In the genomic region with DNA sequence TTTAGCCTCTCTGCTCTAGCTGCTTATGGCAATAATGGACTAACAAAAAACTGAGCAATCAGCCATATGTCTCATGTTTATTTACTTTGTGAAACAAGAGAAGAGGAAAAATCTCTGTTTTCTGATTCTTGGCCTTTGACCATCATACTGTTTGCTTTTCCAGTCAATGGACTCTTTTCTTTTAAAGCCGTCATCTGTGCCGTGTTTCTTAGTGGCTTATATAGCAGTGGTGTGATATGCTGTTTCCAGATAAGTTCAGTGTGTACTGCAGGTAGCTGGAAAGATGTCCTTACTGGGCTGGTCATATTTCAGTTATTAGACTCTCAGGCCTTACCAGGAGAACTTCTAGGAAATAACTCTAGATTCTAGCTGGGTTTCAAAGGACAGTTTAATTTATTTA, we compare ENCODE assay signal across 1 cellular context.
TF ChIP-seq lines count a peak whose summit lies in the region.

No MANE protein-coding gene starts in this region.

TF ChIP-seq in HepG2, 621 proteins besides CTCF, POLR2A, EP300 and RAD21 (continued from another document and continues in another):
- TF ChIP-seq SNAI1 (CRISPR knock-in tag; IDR thresholded peaks at IDR 0.05; ENCODE audit: borderline replicate concordance) (no peak), JUNB (CRISPR knock-in tag; IDR thresholded peaks at IDR 0.05; ENCODE audit: borderline replicate concordance) (no peak), RXRA (CRISPR knock-in tag; IDR thresholded peaks at IDR 0.05) (no peak), ZBTB4 (CRISPR knock-in tag; IDR thresholded peaks at IDR 0.05; ENCODE audit: borderline replicate concordance) (no peak), PLSCR1 (CRISPR knock-in tag; IDR thresholded peaks at IDR 0.05; ENCODE audit: borderline replicate concordance) (no peak), NONO (IDR thresholded peaks at IDR 0.05) (no peak), NONO (CRISPR knock-in tag; conservative IDR thresholded peaks at IDR 0.05) (peak; percentile 51; the same call in 1 of the 2 replicates), ARNTL (CRISPR knock-in tag; IDR thresholded peaks at IDR 0.05) (no peak), CREB1 (IDR thresholded peaks at IDR 0.05) (peak; percentile 62), CREB1 (CRISPR knock-in tag; IDR thresholded peaks at IDR 0.05) (peak; percentile 87), MTF1 (CRISPR knock-in tag; IDR thresholded peaks at IDR 0.05) (no peak), ZNF709 (CRISPR knock-in tag; IDR thresholded peaks at IDR 0.05) (no peak), HNRNPUL1 (IDR thresholded peaks at IDR 0.05; ENCODE audit: low read depth, low read length) (no peak), ZNF616 (CRISPR knock-in tag; IDR thresholded peaks at IDR 0.05; ENCODE audit: low read depth) (no peak), PRMT3 (CRISPR knock-in tag; IDR thresholded peaks at IDR 0.05; ENCODE audit: borderline replicate concordance, low read depth) (no peak), PTBP1 (IDR thresholded peaks at IDR 0.05; ENCODE audit: low read depth, low read length, poor library complexity, severe bottlenecking) (no peak), HNF1B (CRISPR knock-in tag; IDR thresholded peaks at IDR 0.05) (0 out of 2 replicates have a peak, but pooled peaks have one; percentile 45), ZNF124 (CRISPR knock-in tag; IDR thresholded peaks at IDR 0.05) (no peak; the same call in 1 of the 2 replicates), ZNF547 (CRISPR knock-in tag; IDR thresholded peaks at IDR 0.05) (no peak), ZSCAN31 (CRISPR knock-in tag; IDR thresholded peaks at IDR 0.05; ENCODE audit: low read depth) (no peak), U2AF1 (optimal IDR thresholded peaks at IDR 0.05; ENCODE audit: low read depth, low read length) (no peak), HNF4A (CRISPR knock-in tag; IDR thresholded peaks at IDR 0.05) (peak; percentile 89), LRRFIP1 (CRISPR knock-in tag; conservative IDR thresholded peaks at IDR 0.05) (no peak), GABPA (IDR thresholded peaks at IDR 0.05; ENCODE audit: low read depth, low read length) (no peak), GABPA (CRISPR knock-in tag; IDR thresholded peaks at IDR 0.05; ENCODE audit: low read depth) (peak; percentile 55), ZNF674 (CRISPR knock-in tag; IDR thresholded peaks at IDR 0.05; ENCODE audit: low read depth) (no peak), ZNF230 (CRISPR knock-in tag; IDR thresholded peaks at IDR 0.05) (no peak)
- TF ChIP-seq, protein P1, sequence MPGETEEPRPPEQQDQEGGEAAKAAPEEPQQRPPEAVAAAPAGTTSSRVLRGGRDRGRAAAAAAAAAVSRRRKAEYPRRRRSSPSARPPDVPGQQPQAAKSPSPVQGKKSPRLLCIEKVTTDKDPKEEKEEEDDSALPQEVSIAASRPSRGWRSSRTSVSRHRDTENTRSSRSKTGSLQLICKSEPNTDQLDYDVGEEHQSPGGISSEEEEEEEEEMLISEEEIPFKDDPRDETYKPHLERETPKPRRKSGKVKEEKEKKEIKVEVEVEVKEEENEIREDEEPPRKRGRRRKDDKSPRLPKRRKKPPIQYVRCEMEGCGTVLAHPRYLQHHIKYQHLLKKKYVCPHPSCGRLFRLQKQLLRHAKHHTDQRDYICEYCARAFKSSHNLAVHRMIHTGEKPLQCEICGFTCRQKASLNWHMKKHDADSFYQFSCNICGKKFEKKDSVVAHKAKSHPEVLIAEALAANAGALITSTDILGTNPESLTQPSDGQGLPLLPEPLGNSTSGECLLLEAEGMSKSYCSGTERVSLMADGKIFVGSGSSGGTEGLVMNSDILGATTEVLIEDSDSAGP (CRISPR knock-in tag; IDR thresholded peaks at IDR 0.05; ENCODE audit: borderline replicate concordance), result no peak
- TF ChIP-seq, protein P2, sequence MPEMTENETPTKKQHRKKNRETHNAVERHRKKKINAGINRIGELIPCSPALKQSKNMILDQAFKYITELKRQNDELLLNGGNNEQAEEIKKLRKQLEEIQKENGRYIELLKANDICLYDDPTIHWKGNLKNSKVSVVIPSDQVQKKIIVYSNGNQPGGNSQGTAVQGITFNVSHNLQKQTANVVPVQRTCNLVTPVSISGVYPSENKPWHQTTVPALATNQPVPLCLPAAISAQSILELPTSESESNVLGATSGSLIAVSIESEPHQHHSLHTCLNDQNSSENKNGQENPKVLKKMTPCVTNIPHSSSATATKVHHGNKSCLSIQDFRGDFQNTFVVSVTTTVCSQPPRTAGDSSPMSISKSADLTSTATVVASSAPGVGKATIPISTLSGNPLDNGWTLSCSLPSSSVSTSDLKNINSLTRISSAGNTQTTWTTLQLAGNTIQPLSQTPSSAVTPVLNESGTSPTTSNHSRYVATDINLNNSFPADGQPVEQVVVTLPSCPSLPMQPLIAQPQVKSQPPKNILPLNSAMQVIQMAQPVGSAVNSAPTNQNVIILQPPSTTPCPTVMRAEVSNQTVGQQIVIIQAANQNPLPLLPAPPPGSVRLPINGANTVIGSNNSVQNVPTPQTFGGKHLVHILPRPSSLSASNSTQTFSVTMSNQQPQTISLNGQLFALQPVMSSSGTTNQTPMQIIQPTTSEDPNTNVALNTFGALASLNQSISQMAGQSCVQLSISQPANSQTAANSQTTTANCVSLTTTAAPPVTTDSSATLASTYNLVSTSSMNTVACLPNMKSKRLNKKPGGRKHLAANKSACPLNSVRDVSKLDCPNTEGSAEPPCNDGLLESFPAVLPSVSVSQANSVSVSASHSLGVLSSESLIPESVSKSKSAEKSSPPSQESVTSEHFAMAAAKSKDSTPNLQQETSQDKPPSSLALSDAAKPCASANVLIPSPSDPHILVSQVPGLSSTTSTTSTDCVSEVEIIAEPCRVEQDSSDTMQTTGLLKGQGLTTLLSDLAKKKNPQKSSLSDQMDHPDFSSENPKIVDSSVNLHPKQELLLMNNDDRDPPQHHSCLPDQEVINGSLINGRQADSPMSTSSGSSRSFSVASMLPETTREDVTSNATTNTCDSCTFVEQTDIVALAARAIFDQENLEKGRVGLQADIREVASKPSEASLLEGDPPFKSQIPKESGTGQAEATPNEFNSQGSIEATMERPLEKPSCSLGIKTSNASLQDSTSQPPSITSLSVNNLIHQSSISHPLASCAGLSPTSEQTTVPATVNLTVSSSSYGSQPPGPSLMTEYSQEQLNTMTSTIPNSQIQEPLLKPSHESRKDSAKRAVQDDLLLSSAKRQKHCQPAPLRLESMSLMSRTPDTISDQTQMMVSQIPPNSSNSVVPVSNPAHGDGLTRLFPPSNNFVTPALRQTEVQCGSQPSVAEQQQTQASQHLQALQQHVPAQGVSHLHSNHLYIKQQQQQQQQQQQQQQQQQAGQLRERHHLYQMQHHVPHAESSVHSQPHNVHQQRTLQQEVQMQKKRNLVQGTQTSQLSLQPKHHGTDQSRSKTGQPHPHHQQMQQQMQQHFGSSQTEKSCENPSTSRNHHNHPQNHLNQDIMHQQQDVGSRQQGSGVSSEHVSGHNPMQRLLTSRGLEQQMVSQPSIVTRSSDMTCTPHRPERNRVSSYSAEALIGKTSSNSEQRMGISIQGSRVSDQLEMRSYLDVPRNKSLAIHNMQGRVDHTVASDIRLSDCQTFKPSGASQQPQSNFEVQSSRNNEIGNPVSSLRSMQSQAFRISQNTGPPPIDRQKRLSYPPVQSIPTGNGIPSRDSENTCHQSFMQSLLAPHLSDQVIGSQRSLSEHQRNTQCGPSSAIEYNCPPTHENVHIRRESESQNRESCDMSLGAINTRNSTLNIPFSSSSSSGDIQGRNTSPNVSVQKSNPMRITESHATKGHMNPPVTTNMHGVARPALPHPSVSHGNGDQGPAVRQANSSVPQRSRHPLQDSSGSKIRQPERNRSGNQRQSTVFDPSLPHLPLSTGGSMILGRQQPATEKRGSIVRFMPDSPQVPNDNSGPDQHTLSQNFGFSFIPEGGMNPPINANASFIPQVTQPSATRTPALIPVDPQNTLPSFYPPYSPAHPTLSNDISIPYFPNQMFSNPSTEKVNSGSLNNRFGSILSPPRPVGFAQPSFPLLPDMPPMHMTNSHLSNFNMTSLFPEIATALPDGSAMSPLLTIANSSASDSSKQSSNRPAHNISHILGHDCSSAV (CRISPR knock-in tag; IDR thresholded peaks at IDR 0.05; ENCODE audit: borderline replicate concordance), result no peak
- TF ChIP-seq, protein P3, sequence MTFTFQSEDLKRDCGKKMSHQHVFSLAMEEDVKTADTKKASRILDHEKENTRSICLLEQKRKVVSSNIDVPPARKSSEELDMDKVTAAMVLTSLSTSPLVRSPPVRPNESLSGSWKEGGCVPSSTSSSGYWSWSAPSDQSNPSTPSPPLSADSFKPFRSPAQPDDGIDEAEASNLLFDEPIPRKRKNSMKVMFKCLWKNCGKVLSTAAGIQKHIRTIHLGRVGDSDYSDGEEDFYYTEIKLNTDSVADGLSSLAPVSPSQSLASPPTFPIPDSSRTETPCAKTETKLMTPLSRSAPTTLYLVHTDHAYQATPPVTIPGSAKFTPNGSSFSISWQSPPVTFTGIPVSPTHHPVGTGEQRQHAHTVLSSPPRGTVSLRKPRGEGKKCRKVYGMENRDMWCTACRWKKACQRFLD (CRISPR knock-in tag; IDR thresholded peaks at IDR 0.05; ENCODE audit: borderline replicate concordance), result no peak
- TF ChIP-seq, protein P4, sequence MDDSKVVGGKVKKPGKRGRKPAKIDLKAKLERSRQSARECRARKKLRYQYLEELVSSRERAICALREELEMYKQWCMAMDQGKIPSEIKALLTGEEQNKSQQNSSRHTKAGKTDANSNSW (CRISPR knock-in tag; IDR thresholded peaks at IDR 0.05; ENCODE audit: borderline replicate concordance), result no peak
- TF ChIP-seq, protein P5, sequence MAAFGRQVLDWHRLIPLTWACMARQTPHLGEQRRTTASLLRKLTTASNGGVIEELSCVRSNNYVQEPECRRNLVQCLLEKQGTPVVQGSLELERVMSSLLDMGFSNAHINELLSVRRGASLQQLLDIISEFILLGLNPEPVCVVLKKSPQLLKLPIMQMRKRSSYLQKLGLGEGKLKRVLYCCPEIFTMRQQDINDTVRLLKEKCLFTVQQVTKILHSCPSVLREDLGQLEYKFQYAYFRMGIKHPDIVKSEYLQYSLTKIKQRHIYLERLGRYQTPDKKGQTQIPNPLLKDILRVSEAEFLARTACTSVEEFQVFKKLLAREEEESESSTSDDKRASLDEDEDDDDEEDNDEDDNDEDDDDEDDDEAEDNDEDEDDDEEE (CRISPR knock-in tag; IDR thresholded peaks at IDR 0.05), result no peak
- TF ChIP-seq, protein P6, sequence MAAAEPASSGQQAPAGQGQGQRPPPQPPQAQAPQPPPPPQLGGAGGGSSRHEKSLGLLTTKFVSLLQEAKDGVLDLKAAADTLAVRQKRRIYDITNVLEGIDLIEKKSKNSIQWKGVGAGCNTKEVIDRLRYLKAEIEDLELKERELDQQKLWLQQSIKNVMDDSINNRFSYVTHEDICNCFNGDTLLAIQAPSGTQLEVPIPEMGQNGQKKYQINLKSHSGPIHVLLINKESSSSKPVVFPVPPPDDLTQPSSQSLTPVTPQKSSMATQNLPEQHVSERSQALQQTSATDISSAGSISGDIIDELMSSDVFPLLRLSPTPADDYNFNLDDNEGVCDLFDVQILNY (CRISPR knock-in tag; conservative IDR thresholded peaks at IDR 0.05), result no peak
